ENCODE assay signal across 17 cellular contexts in the genomic region with DNA sequence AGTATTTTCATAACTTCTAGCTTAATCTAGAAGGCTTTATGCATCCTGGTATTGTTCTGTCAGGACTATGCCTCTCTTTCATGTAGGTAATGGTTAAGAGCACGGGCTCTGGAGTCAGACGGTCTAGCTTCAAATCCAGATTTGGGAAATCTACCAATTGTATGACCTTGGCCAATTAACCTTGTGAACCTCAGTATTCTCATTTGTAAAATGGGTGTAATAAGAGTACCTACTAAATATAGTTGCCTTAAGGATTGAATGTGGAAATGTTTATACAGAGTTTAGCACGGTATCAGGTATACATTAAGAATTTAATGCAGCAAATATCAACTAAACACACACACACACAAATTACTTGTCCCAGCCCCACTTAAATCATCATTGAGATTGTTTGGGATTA.
"Had no signal": no experiment of that assay in that cellular context is flagged by ENCODE, and none has a peak within 500 bp of the region (broad histone marks: within the 10 kb centered on the region; RNA-seq: fewer than 3 reads in every experiment).

No MANE protein-coding gene starts in this region.

- H3K27ac Mint-ChIP-seq: activated naive CD4-positive, alpha-beta T cell treated with anti-CD3 and anti-CD28 coated beads, Interleukin-2, amount 50 U/mL, for 72 hours; dendritic cell treated with granulocyte-macrophage colony-stimulating factor and Interleukin-4, amounts not matched to agents 40 ng/mL and 50 ng/mL, for 4 days; stimulated activated memory B cell treated with anti-CD40 and anti-IgM and Interleukin-4, amounts not matched to agents 10 μg/mL and 1 μg/mL and 100 μg/mL, for 72 hours had no signal

- DNase-seq: activated CD4-positive, alpha-beta T cell treated with anti-CD3 and anti-CD28 coated beads, Interleukin-2, amount 50 U/mL, for 1 hour; activated effector memory CD4-positive, alpha-beta T cell treated with anti-CD3 and anti-CD28 coated beads, Interleukin-2, amount 50 U/mL, for 16 hours; activated T-cell treated with anti-CD3 and anti-CD28 coated beads, Interleukin-2, amount 50 U/mL, for 1 hour; cerebellar nuclear complex; erythroblast; glutamatergic neuron; mesendoderm; pancreas; small intestine; substantia nigra; upper lobe of left lung had no signal

- H3K4me3 Mint-ChIP-seq: dendritic cell treated with granulocyte-macrophage colony-stimulating factor and Interleukin-4, amounts not matched to agents 40 ng/mL and 50 ng/mL, for 4 days; neural crest cell; stimulated activated memory B cell treated with anti-CD40 and anti-IgM and Interleukin-4, amounts not matched to agents 10 μg/mL and 1 μg/mL and 100 μg/mL, for 72 hours had no signal

- H3K4me3 ChIP-seq: body of pancreas, pancreas, upper lobe of left lung had no signal

- H3K4me1 Mint-ChIP-seq: stimulated activated memory B cell treated with anti-CD40 and anti-IgM and Interleukin-4, amounts not matched to agents 10 μg/mL and 1 μg/mL and 100 μg/mL, for 72 hours had no signal

- H3K9me3 ChIP-seq: body of pancreas, pancreas, upper lobe of left lung had no signal

- H3K9me3 Mint-ChIP-seq: activated naive CD4-positive, alpha-beta T cell treated with anti-CD3 and anti-CD28 coated beads, Interleukin-2, amount 50 U/mL, for 72 hours; dendritic cell treated with granulocyte-macrophage colony-stimulating factor and Interleukin-4, amounts not matched to agents 40 ng/mL and 50 ng/mL, for 4 days; neural crest cell had no signal

- H3K36me3 Mint-ChIP-seq: stimulated activated memory B cell treated with anti-CD40 and anti-IgM and Interleukin-4, amounts not matched to agents 10 μg/mL and 1 μg/mL and 100 μg/mL, for 72 hours had no signal

- H3K27me3 ChIP-seq: body of pancreas, pancreas, upper lobe of left lung had no signal

- ATAC-seq: activated naive CD4-positive, alpha-beta T cell treated with anti-CD3 and anti-CD28 coated beads, Interleukin-2, amount 50 U/mL, for 72 hours; left lobe of liver; stimulated activated memory B cell treated with anti-CD40 and anti-IgM and Interleukin-4, amounts not matched to agents 10 μg/mL and 1 μg/mL and 100 μg/mL, for 72 hours had no signal

- H3K27ac ChIP-seq: body of pancreas, pancreas had no signal

- H3K4me1 ChIP-seq: body of pancreas, pancreas had no signal

- H3K36me3 ChIP-seq: pancreas, upper lobe of left lung had no signal
